In the genomic region with DNA sequence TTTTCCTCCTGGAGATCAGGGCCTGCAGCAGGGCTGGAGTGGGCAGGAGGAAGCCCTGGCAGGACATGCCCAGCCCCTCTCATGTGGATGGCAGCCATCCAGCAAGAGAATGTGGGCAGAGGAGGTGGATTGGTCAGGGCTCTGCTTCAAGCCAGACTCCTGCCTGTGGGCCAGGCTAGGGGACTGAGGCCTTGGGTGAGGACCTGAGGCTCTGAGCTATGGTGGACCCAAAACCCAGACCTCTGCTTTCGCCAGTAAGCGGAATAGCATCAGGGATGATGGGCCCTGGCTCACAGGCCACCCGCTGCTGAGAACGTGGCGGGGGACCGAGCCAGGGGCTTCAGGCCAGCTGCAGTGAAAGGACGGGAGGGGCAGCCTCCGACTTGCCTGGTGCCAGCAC, we compare ENCODE assay signal across 27 cellular contexts. TPM values are rescaled to one million over a fixed set of nuclear protein-coding genes. Genes with fewer than 3 reads are reported as not detected.
DNase-seq lines count a peak whose midpoint lies in the region; ATAC-seq, FAIRE-seq and TF ChIP-seq lines count a peak whose summit lies in the region.
"Had no signal": no experiment of that assay in that cellular context is flagged by ENCODE, and none has a peak within 500 bp of the region (broad histone marks: within the 10 kb centered on the region; RNA-seq: fewer than 3 reads in every experiment).

No MANE protein-coding gene starts in this region.

- H3K36me3 ChIP-seq in SK-N-MC (ENCODE audit: insufficient read depth, low read length) (no peaks in the 10 kb centered on the region), endothelial cell of umbilical vein (ENCODE audit: control insufficient read depth in 2 of 2, extremely low read depth in 1 of 2, insufficient read depth in 2 of 2, low read length in 2 of 2) (no peaks in the 10 kb centered on the region), lower lobe of right lung (no peaks in the 10 kb centered on the region), upper lobe of left lung (no peaks in the 10 kb centered on the region), tibial nerve (no peaks in the 10 kb centered on the region)
- H3K36me3 ChIP-seq: esophagus muscularis mucosa, right lobe of liver had no signal

- DNase-seq in SK-N-MC (ENCODE audit: low read depth, low spot score): no peak
- DNase-seq in endothelial cell of umbilical vein (ENCODE audit: low read depth, low spot score): peak; percentile 9
- no peak for DNase-seq in lower lobe of right lung
- peak in 1 of 2 donors; percentile 20 for DNase-seq in upper lobe of left lung
- no peak for DNase-seq in tibial nerve (ENCODE audit: low spot score in 2 of 2)
- DNase-seq: activated CD4-positive, alpha-beta T cell treated with anti-CD3 and anti-CD28 coated beads for 4 hours; activated naive CD4-positive, alpha-beta T cell treated with anti-CD3 and anti-CD28 coated beads, Interleukin-2, amount 50 U/mL, for 16 hours; activated T-cell treated with anti-CD3 and anti-CD28 coated beads, Interleukin-2, amount 50 U/mL, for 72 hours; DMS79 treated with DMSO at 0.1 percent for 48 hours; effector memory CD4-positive, alpha-beta T cell; Karpas-422; NCI-H1048; NCI-H187 treated with DMSO at 0.1 percent for 48 hours; NCI-H345; NCI-H774; SHP77 treated with DMSO at 0.1 percent for 48 hours; T-helper 1 cell had no signal

- POLR2A ChIA-PET in endothelial cell of umbilical vein (lab: Charles Lee): no interaction called here

- CTCF ChIA-PET in endothelial cell of umbilical vein (lab: Charles Lee): no interaction called here

- H2AFZ ChIP-seq in endothelial cell of umbilical vein (ENCODE audit: low read depth, low read length): no peak overlapping the region

- ATAC-seq in lower lobe of right lung (peak in 1 of 2 donors; percentile 26), upper lobe of left lung (ENCODE audit: low FRiP score in 2 of 2) (no peak), GM19467 (IDR thresholded peaks at IDR 0.05; ENCODE audit: unreplicated experiment) (no peak), GM21825 (IDR thresholded peaks at IDR 0.05; ENCODE audit: unreplicated experiment) (no peak)
- ATAC-seq: activated T-cell treated with anti-CD3 and anti-CD28 coated beads, Interleukin-2, amount 50 U/mL, for 72 hours; naive thymus-derived CD8-positive, alpha-beta T cell; right lobe of liver had no signal

- no peaks in the 10 kb centered on the region for H3K79me2 ChIP-seq in endothelial cell of umbilical vein (ENCODE audit: control insufficient read depth, insufficient read depth, low read length)

- dilution Hi-C loops in endothelial cell of umbilical vein (cut with MboI; ENCODE audit: extremely low pct_ligation_motif_present, low sequenced_read_pairs): no loop called here

- H3K9ac ChIP-seq in SK-N-MC (ENCODE audit: insufficient read length) (no peak overlapping the region), endothelial cell of umbilical vein (replicated peaks; ENCODE audit: extremely low read depth, insufficient read depth, low read length) (no peak overlapping the region)

- TF ChIP-seq EP300 in upper lobe of left lung (IDR thresholded peaks at IDR 0.05) (no peak), tibial nerve (IDR thresholded peaks at IDR 0.05) (no peak)

- H3K27me3 ChIP-seq in endothelial cell of umbilical vein (ENCODE audit: control insufficient read depth in 2 of 2, insufficient read depth in 2 of 2, low read length in 2 of 2) (no peaks in the 10 kb centered on the region), lower lobe of right lung (ENCODE audit: low read depth) (no peaks in the 10 kb centered on the region), upper lobe of left lung (no peaks in the 10 kb centered on the region), tibial nerve (no peaks in the 10 kb centered on the region)
- H3K27me3 ChIP-seq: esophagus muscularis mucosa, right lobe of liver had no signal

- H3K27ac ChIP-seq in SK-N-MC: 0 out of 2 replicates have a peak overlapping the region, but pooled peaks have one; percentile 69
- H3K27ac ChIP-seq in endothelial cell of umbilical vein (ENCODE audit: insufficient read depth, low read depth, low read length): no peak overlapping the region
- peak overlapping the region; percentile 82 for H3K27ac ChIP-seq in lower lobe of right lung
- peak overlapping the region; percentile 5 to 87 (median 78) for H3K27ac ChIP-seq in upper lobe of left lung
- H3K27ac ChIP-seq in tibial nerve: peak overlapping the region in 2 of 4 donors; percentile 69 to 78
- H3K27ac ChIP-seq: right lobe of liver had no signal

- 89% methylated on average over 5 to 8 of the region's 8 CpGs for WGBS in upper lobe of left lung, 2 donors
- 70 to 79% methylated on average over 5 to 8 of the region's 8 CpGs for WGBS in tibial nerve, 2 donors

- H3K9me3 ChIP-seq in SK-N-MC (ENCODE audit: low read depth, low read length) (no peaks in the 10 kb centered on the region), endothelial cell of umbilical vein (replicated peaks; ENCODE audit: control insufficient read depth, insufficient read depth, low read length) (no peaks in the 10 kb centered on the region), lower lobe of right lung (no peaks in the 10 kb centered on the region), upper lobe of left lung (no peaks in the 10 kb centered on the region), tibial nerve (no peaks in the 10 kb centered on the region)
- H3K9me3 ChIP-seq: esophagus muscularis mucosa, right lobe of liver had no signal

- no TSS peak for BruUV-seq in endothelial cell of umbilical vein (replicated peaks; lab: Mats Ljungman, UMichigan)

- no peaks in the 10 kb centered on the region for H4K20me1 ChIP-seq in endothelial cell of umbilical vein (replicated peaks; ENCODE audit: control insufficient read depth, extremely low read depth, insufficient read depth, low read length)

- no peaks in the 10 kb centered on the region for H3K9me1 ChIP-seq in endothelial cell of umbilical vein (replicated peaks; ENCODE audit: control insufficient read depth, extremely low read depth, insufficient read depth, low read length)

- H3K4me1 ChIP-seq in endothelial cell of umbilical vein (ENCODE audit: control insufficient read depth, extremely low read depth, insufficient read depth, low read length) (peaks cover 7% of the 10 kb centered on the region), lower lobe of right lung (peaks cover 35% of the 10 kb centered on the region), upper lobe of left lung (peaks cover 25 to 38% (median 31%) of the 10 kb centered on the region in 4 donors), tibial nerve (peaks cover 0 to 40% (median 15%) of the 10 kb centered on the region in 4 donors)

- intact Hi-C loops in endothelial cell of umbilical vein (cut with micrococcal nuclease) (no loop called here), lower lobe of right lung (cut with DNase I) (no loop called here)

- FAIRE-seq in endothelial cell of umbilical vein (lab: Jason Lieb, UNC): no peak
- FAIRE-seq: frontal cortex had no signal

- TF ChIP-seq CTCF in endothelial cell of umbilical vein (IDR thresholded peaks at IDR 0.05; ENCODE audit: extremely low read depth in 1 of 2, insufficient read depth in 1 of 2, low read depth in 1 of 2, low read length in 2 of 2) (no peak), lower lobe of right lung (IDR thresholded peaks at IDR 0.05) (no peak), upper lobe of left lung (IDR thresholded peaks at IDR 0.05) (no peak), tibial nerve (IDR thresholded peaks at IDR 0.05) (no peak)

- H3K4me3 ChIP-seq in SK-N-MC (no peak overlapping the region), endothelial cell of umbilical vein (replicated peaks in 1 of 3; ENCODE audit: insufficient read depth in 1 of 3, low read depth in 1 of 3, low read length in 3 of 3) (no peak overlapping the region), lower lobe of right lung (no peak overlapping the region), upper lobe of left lung (no peak overlapping the region), tibial nerve (no peak overlapping the region)
- H3K4me3 ChIP-seq: esophagus muscularis mucosa, right lobe of liver had no signal

- no peak overlapping the region for H3K4me2 ChIP-seq in endothelial cell of umbilical vein (ENCODE audit: insufficient read depth, low read length)

- TF ChIP-seq POLR2A in endothelial cell of umbilical vein (IDR thresholded peaks at IDR 0.05; ENCODE audit: low read depth, low read length) (no peak), upper lobe of left lung (IDR thresholded peaks at IDR 0.05) (no peak), tibial nerve (IDR thresholded peaks at IDR 0.05) (no peak)

TF ChIP-seq in endothelial cell of umbilical vein, 7 proteins besides CTCF, POLR2A, EP300 and RAD21:
- TF ChIP-seq FOS (IDR thresholded peaks at IDR 0.05; ENCODE audit: borderline replicate concordance, insufficient read depth, low read length) (no peak), POLR2AphosphoS5 (IDR thresholded peaks at IDR 0.05; ENCODE audit: insufficient read depth, low read depth, low read length) (no peak), MYC (IDR thresholded peaks at IDR 0.05; ENCODE audit: low read depth, low read length) (no peak), GATA2 (IDR thresholded peaks at IDR 0.05; ENCODE audit: insufficient read depth, insufficient read length, low read depth, low read length) (no peak), JUN (IDR thresholded peaks at IDR 0.05; ENCODE audit: borderline replicate concordance, insufficient read depth, insufficient read length, low read depth) (no peak), EZH2 (IDR thresholded peaks at IDR 0.05; ENCODE audit: borderline replicate concordance, low read depth, low read length, severe bottlenecking) (no peak)
- TF ChIP-seq, protein P1, sequence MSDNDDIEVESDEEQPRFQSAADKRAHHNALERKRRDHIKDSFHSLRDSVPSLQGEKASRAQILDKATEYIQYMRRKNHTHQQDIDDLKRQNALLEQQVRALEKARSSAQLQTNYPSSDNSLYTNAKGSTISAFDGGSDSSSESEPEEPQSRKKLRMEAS (IDR thresholded peaks at IDR 0.05; ENCODE audit: insufficient read depth, insufficient read length): no peak

RNA-seq across cellular contexts. Expression of gene LINC01488, which starts 57.4 kb away (rescaled TPM):
- total RNA-seq in endothelial cell of umbilical vein (not detected in 2 replicates), lower lobe of right lung (not detected), upper lobe of left lung (not detected), tibial nerve (not detected)
- polyA plus RNA-seq in endothelial cell of umbilical vein: not detected in 2 replicates
- polyA plus RNA-seq in endothelial cell of umbilical vein (2011; cell fraction: cytosol; rRNA removed): not detected in 2 replicates
- not detected in 2 replicates for polyA plus RNA-seq in endothelial cell of umbilical vein (2011; cell fraction: nucleus; rRNA removed)
- polyA plus RNA-seq in endothelial cell of umbilical vein (2012): not detected in 2 replicates
- polyA minus RNA-seq in endothelial cell of umbilical vein: not detected in 2 replicates
- polyA minus RNA-seq in endothelial cell of umbilical vein (2011; cell fraction: cytosol; rRNA and poly(A)+ RNA removed): not detected
- polyA minus RNA-seq in endothelial cell of umbilical vein (2011; cell fraction: nucleus; rRNA and poly(A)+ RNA removed): not detected in 2 replicates
- total RNA-seq: activated T-cell treated with anti-CD3 and anti-CD28 coated beads, Interleukin-2, amount 50 U/mL, for 72 hours; esophagus muscularis mucosa; frontal cortex; kidney epithelial cell; naive thymus-derived CD8-positive, alpha-beta T cell; OCI-LY7; omental fat pad; subcutaneous adipose tissue had no signal
- polyA plus RNA-seq: naive thymus-derived CD8-positive, alpha-beta T cell had no signal
